ENCODE assay signal across 9 cellular contexts in the genomic region with DNA sequence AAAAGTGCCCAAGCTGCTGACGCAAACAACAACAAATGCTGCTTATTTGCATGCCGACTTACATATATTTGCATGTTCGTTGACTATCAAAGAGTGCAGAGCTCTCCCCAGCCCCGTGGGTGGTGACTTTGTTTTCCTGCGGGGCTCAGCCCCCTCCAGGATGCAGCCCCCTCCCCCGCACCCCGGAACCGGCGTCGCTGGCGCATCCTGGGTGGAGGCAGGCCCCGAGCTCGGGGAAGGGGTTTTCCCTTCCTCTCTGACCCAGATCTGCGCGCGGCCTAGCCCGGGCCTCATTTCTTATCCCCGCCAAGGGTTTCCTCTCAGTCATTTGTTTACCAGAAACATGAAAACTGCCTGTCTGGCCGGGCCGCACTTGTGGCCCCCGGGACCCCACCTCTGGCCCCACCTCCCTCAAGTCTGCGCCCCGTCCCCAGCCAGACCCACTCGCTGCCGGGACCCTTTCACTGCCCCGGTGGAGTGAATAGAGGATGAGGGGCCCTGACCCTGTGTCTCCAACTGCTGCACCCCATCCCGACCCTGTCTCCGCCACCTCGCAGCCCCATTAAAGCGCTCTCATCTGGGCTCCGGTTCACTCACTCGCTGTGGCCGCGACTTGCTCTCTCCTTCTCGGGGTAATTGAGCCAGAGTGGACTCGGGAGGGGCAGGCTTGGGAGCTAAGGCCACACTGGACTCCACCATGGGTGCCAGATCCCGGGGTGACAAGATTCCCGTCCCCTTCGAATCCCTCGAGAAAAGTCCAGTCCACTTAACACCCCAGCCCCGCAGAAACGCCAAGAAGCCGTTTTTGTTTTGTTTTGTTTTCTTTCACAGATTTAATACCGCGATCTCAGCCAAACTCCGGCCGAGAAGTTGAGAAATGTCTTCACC.
DNase-seq lines count a peak whose midpoint lies in the region; ATAC-seq and TF ChIP-seq lines count a peak whose summit lies in the region.
"Had no signal": no experiment of that assay in that cellular context is flagged by ENCODE, and none has a peak within 500 bp of the region (broad histone marks: within the 10 kb centered on the region; RNA-seq: fewer than 3 reads in every experiment).

No MANE protein-coding gene starts in this region.

- TF ChIP-seq CTCF in GM12875 (IDR thresholded peaks at IDR 0.05; ENCODE audit: borderline replicate concordance, insufficient read depth, low read depth, low read length) = no peak

- H3K4me1 Mint-ChIP-seq in effector memory CD8-positive, alpha-beta T cell (ENCODE audit: low read depth in 2 of 2) = peaks cover 19 to 33% of the 10 kb centered on the region in 2 donors

- peak overlapping the region; percentile 66 to 78 for H3K4me3 Mint-ChIP-seq in effector memory CD8-positive, alpha-beta T cell

- H3K36me3 Mint-ChIP-seq in effector memory CD8-positive, alpha-beta T cell (ENCODE audit: insufficient read depth) = peaks cover 68% of the 10 kb centered on the region

- H3K4me3 ChIP-seq in GM12875 (ENCODE audit: low read depth, low read length) = peak overlapping the region; percentile 5

- H3K27me3 Mint-ChIP-seq in effector memory CD8-positive, alpha-beta T cell = peaks cover 22 to 26% of the 10 kb centered on the region in 2 donors

- no peaks in the 10 kb centered on the region for H3K9me3 Mint-ChIP-seq in effector memory CD8-positive, alpha-beta T cell

- peak; percentile 96 to 97 for DNase-seq in activated CD4-positive, alpha-beta T cell treated with anti-CD3 and anti-CD28 coated beads, Interleukin-2, amount 50 U/mL, for 4 hours
- peak; percentile 77 to 89 (median 88) for DNase-seq in effector memory CD8-positive, alpha-beta T cell
- DNase-seq in stimulated activated CD4-positive, alpha-beta T cell treated with anti-CD3 and anti-CD28 coated beads, Interleukin-4, amount 100 ng/mL, for 24 hours = peak; percentile 88
- no peak for DNase-seq in NCI-H524 treated with DMSO at 0.1 percent for 48 hours (lab: John Stamatoyannopoulos, UW)
- DNase-seq in GM03348 (ENCODE audit: low spot score) = no peak
- DNase-seq: DMS53 had no signal

- ATAC-seq in effector memory CD8-positive, alpha-beta T cell (replicated peaks) = peak; percentile 73
- ATAC-seq in GM21528 (IDR thresholded peaks at IDR 0.05; ENCODE audit: low FRiP score, unreplicated experiment) = no peak
- ATAC-seq in HG03159 (IDR thresholded peaks at IDR 0.05; ENCODE audit: unreplicated experiment) = no peak

- H3K27ac Mint-ChIP-seq in effector memory CD8-positive, alpha-beta T cell = peak overlapping the region; percentile 95 to 99

Comparison
In these comparisons a context has a peak if more than half of its experiments do, and no peak if none do; other contexts are left out.
1. DNase-seq: peak in activated CD4-positive, alpha-beta T cell treated with anti-CD3 and anti-CD28 coated beads, Interleukin-2, amount 50 U/mL, for 4 hours (2 of 2), effector memory CD8-positive, alpha-beta T cell (3 of 3) and stimulated activated CD4-positive, alpha-beta T cell treated with anti-CD3 and anti-CD28 coated beads, Interleukin-4, amount 100 ng/mL, for 24 hours (single experiment); none in NCI-H524 treated with DMSO at 0.1 percent for 48 hours (single experiment) and GM03348 (single experiment).